29 cellular contexts compared by ENCODE assay signal in the genomic region with DNA sequence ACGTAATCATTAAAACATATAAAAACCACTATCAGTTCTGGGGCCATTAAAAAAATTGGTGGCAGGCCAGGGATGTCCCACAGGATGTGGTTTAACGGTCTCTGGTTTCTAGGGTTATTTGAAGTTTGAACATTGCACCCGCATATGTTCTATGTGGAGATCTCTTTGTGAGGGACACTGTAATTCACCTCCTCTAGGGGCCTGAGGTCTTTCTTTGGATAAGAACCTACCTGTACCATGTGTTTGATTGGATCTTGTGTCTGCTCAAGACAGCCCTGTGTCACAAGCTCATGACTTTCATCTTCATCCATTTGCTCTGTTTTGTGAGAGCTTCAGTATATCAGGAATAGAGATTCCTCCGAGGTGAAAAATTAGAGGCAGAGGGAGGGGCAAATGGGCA.
"Had no signal": no experiment of that assay in that cellular context is flagged by ENCODE, and none has a peak within 500 bp of the region (broad histone marks: within the 10 kb centered on the region; RNA-seq: fewer than 3 reads in every experiment).

No MANE protein-coding gene starts in this region.

- H3K4me3 Mint-ChIP-seq: activated CD4-positive, alpha-beta memory T cell treated with anti-CD3 and anti-CD28 coated beads for 36 hours; activated T-cell treated with anti-CD3 and anti-CD28 coated beads, Interleukin-2, amount 50 U/mL, for 24 hours; central memory CD8-positive, alpha-beta T cell; dendritic cell treated with granulocyte-macrophage colony-stimulating factor and Interleukin-4, amounts not matched to agents 40 ng/mL and 50 ng/mL, for 4 days; nephron progenitor cell; stimulated activated memory B cell treated with anti-CD40 and anti-IgM and Interleukin-4, amounts not matched to agents 10 μg/mL and 1 μg/mL and 100 μg/mL, for 72 hours had no signal

- H3K9me3 Mint-ChIP-seq: activated CD4-positive, alpha-beta memory T cell treated with anti-CD3 and anti-CD28 coated beads for 36 hours; activated T-cell treated with anti-CD3 and anti-CD28 coated beads, Interleukin-2, amount 50 U/mL, for 24 hours; central memory CD8-positive, alpha-beta T cell; dendritic cell treated with granulocyte-macrophage colony-stimulating factor and Interleukin-4, amounts not matched to agents 40 ng/mL and 50 ng/mL, for 4 days; nephron progenitor cell; stimulated activated memory B cell treated with anti-CD40 and anti-IgM and Interleukin-4, amounts not matched to agents 10 μg/mL and 1 μg/mL and 100 μg/mL, for 72 hours had no signal

- H3K9me3 ChIP-seq: mucosa of descending colon, neutrophil, psoas muscle, sigmoid colon, stomach, thyroid gland, upper lobe of left lung had no signal

- H3K27ac ChIP-seq: epithelial cell of prostate, neutrophil, parathyroid adenoma, psoas muscle, sigmoid colon, stomach, thyroid gland, upper lobe of left lung, VCaP had no signal

- DNase-seq: activated CD4-positive, alpha-beta memory T cell treated with anti-CD3 and anti-CD28 coated beads for 36 hours; activated CD4-positive, alpha-beta T cell treated with anti-CD3 and anti-CD28 coated beads for 48 hours; activated CD8-positive, alpha-beta memory T cell treated with anti-CD3 and anti-CD28 coated beads, Interleukin-2, amount 50 U/mL, for 48 hours; activated gamma-delta T cell treated with Interleukin-2 at 50 U/mL for 16 hours; activated naive CD4-positive, alpha-beta T cell treated with anti-CD3 and anti-CD28 coated beads, Interleukin-2, amount 50 U/mL, for 16 hours; activated T-cell treated with anti-CD3 and anti-CD28 coated beads, Interleukin-2, amount 50 U/mL, for 24 hours; effector CD4-positive, alpha-beta T cell; glutamatergic neuron; left cardiac atrium; left ventricle myocardium superior; mucosa of descending colon; nephron progenitor cell; psoas muscle; sigmoid colon; small intestine; stimulated activated CD4-positive, alpha-beta T cell treated with anti-CD3 and anti-CD28 coated beads, Interleukin-1b, Interleukin-23, amount 100 ng/mL, for 48 hours; stimulated activated CD4-positive, alpha-beta T cell treated with anti-CD3 and anti-CD28 coated beads, Interleukin-4, amount 100 ng/mL, for 4 hours; stimulated activated CD8-positive, alpha-beta memory T cell treated with anti-CD3 and anti-CD28 coated beads, Interleukin-4, amount 100 ng/mL, for 48 hours; stomach; T-helper 9 cell; thyroid gland; upper lobe of left lung had no signal

- H3K27ac Mint-ChIP-seq: activated CD4-positive, alpha-beta memory T cell treated with anti-CD3 and anti-CD28 coated beads for 36 hours; activated T-cell treated with anti-CD3 and anti-CD28 coated beads, Interleukin-2, amount 50 U/mL, for 24 hours; dendritic cell treated with granulocyte-macrophage colony-stimulating factor and Interleukin-4, amounts not matched to agents 40 ng/mL and 50 ng/mL, for 4 days; nephron progenitor cell; stimulated activated memory B cell treated with anti-CD40 and anti-IgM and Interleukin-4, amounts not matched to agents 10 μg/mL and 1 μg/mL and 100 μg/mL, for 72 hours had no signal

- H3K4me1 Mint-ChIP-seq: nephron progenitor cell had no signal

- ATAC-seq: left cardiac atrium; left ventricle myocardium superior; mucosa of descending colon; psoas muscle; stimulated activated memory B cell treated with anti-CD40 and anti-IgM and Interleukin-4, amounts not matched to agents 10 μg/mL and 1 μg/mL and 100 μg/mL, for 72 hours had no signal

- H3K9ac ChIP-seq: parathyroid adenoma had no signal

- H3K36me3 ChIP-seq: neutrophil, sigmoid colon, stomach, thyroid gland, upper lobe of left lung had no signal

- H2AFZ ChIP-seq: parathyroid adenoma had no signal

- H3K27me3 Mint-ChIP-seq: activated T-cell treated with anti-CD3 and anti-CD28 coated beads, Interleukin-2, amount 50 U/mL, for 24 hours; central memory CD8-positive, alpha-beta T cell; dendritic cell treated with granulocyte-macrophage colony-stimulating factor and Interleukin-4, amounts not matched to agents 40 ng/mL and 50 ng/mL, for 4 days; stimulated activated memory B cell treated with anti-CD40 and anti-IgM and Interleukin-4, amounts not matched to agents 10 μg/mL and 1 μg/mL and 100 μg/mL, for 72 hours had no signal

- H3K4me1 ChIP-seq: parathyroid adenoma, psoas muscle, sigmoid colon, thyroid gland had no signal

- H3K27me3 ChIP-seq: neutrophil, sigmoid colon, thyroid gland, upper lobe of left lung had no signal

- H3K36me3 Mint-ChIP-seq: activated CD4-positive, alpha-beta memory T cell treated with anti-CD3 and anti-CD28 coated beads for 36 hours; stimulated activated memory B cell treated with anti-CD40 and anti-IgM and Interleukin-4, amounts not matched to agents 10 μg/mL and 1 μg/mL and 100 μg/mL, for 72 hours had no signal

- H3K79me2 ChIP-seq: parathyroid adenoma had no signal

- H3K4me3 ChIP-seq: mucosa of descending colon, psoas muscle, sigmoid colon, stomach, thyroid gland, upper lobe of left lung had no signal
